ENCODE assay signal across 2 cellular contexts in the genomic region with DNA sequence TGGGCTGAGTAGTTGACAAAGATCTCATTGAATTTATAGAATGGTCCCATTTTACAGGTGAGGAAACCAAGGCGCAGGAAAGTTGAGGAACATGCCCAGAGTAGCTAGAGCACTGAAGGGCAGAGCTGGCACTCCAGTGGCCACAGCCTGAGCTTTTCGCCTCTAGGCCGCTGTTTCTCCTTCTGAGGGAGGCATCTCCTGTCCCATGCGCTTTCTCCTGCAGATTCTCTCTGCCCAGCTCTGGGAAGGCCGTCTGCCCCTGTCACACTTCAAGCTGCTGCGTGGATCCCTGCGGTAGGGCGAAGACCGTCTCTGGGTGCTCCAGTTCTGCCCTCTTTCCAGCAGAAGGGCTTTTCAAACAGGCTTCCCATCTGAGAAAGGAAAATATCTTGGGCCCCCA.
A peak's percentile ranks its signal among the peaks of the same experiment; 100 is the strongest.
TF ChIP-seq lines count a peak whose summit lies in the region.

No MANE protein-coding gene starts in this region.

TF ChIP-seq in HCT116, 20 proteins besides CTCF, POLR2A, EP300 and RAD21:
- TF ChIP-seq ZFX (IDR thresholded peaks at IDR 0.05) (no peak), EZH2 (IDR thresholded peaks at IDR 0.05) (0 out of 2 replicates have a peak, but pooled peaks have one; percentile 85)
TF ChIP-seq in HCT116: peak in this region for 1.

TF ChIP-seq in H1, 55 proteins besides CTCF, POLR2A, EP300 and RAD21:
- 0 out of 2 replicates have a peak, but pooled peaks have one; percentile 24 for TF ChIP-seq KDM1A (IDR thresholded peaks at IDR 0.05; ENCODE audit: borderline replicate concordance, low read length)
- no peak for TF ChIP-seq TAF1 (IDR thresholded peaks at IDR 0.05; ENCODE audit: low read depth, low read length)
